7 cellular contexts compared by ENCODE assay signal in genomic region chr7:158820656-158821055, GRCh38. TPM values are rescaled to one million over a fixed set of nuclear protein-coding genes. Genes with fewer than 3 reads are reported as not detected.
DNase-seq lines count a peak whose midpoint lies in the region; ATAC-seq and TF ChIP-seq lines count a peak whose summit lies in the region.

No MANE protein-coding gene starts in this region.

- peak overlapping the region in 2 of 4 donors; percentile 1 to 39 for H3K4me3 ChIP-seq in esophagus squamous epithelium
- H3K4me3 ChIP-seq in skin epidermis, result no peak overlapping the region

- H3K27ac Mint-ChIP-seq in HFFc6 (peak overlapping the region; percentile 100), T-cell (peak overlapping the region; percentile 96 to 98)

- H3K27me3 ChIP-seq in esophagus squamous epithelium, result no peaks in the 10 kb centered on the region

- H3K4me3 Mint-ChIP-seq in HFFc6 (peak overlapping the region; percentile 83), T-cell (peak overlapping the region; percentile 64 to 88 (median 73))

- H3K4me1 Mint-ChIP-seq in HFFc6 (ENCODE audit: low read depth), result peaks cover 72% of the 10 kb centered on the region
- peaks cover 88 to 89% (median 89%) of the 10 kb centered on the region in 3 donors for H3K4me1 Mint-ChIP-seq in T-cell

- WGBS in esophagus squamous epithelium, 2 donors, result 41 to 56% methylated on average over 3 of the region's 3 CpGs

- intact Hi-C loops in esophagus squamous epithelium (cut with DNase I), result no loop called here

- no peak for TF ChIP-seq POLR2A in esophagus squamous epithelium (IDR thresholded peaks at IDR 0.05)

- H3K36me3 Mint-ChIP-seq in HFFc6 (ENCODE audit: low read depth), result 0 out of 2 replicates have a peak, but pooled peaks cover 3% of the 10 kb centered on the region
- H3K36me3 Mint-ChIP-seq in T-cell, result peaks cover 11% of the 10 kb centered on the region

- CTCF ChIA-PET in T-cell (lab: Charles Lee), result interaction anchor here in 1 of 2 donors (1.0 kb wide), 1 partner anchor 9 kb away, joined by 4 read pairs; no protein-coding TSS in a partner anchor

- POLR2A ChIA-PET in T-cell (lab: Charles Lee), result no interaction called here

- no peaks in the 10 kb centered on the region for H3K36me3 ChIP-seq in esophagus squamous epithelium

- H3K9me3 Mint-ChIP-seq in HFFc6 (no peaks in the 10 kb centered on the region), T-cell (no peaks in the 10 kb centered on the region)

- H3K27me3 Mint-ChIP-seq in HFFc6 (ENCODE audit: insufficient read depth), result no peaks in the 10 kb centered on the region
- no peaks in the 10 kb centered on the region for H3K27me3 Mint-ChIP-seq in T-cell

- TF ChIP-seq CTCF in HFFc6 (IDR thresholded peaks at IDR 0.05), result no peak
- no peak for TF ChIP-seq CTCF in esophagus squamous epithelium (IDR thresholded peaks at IDR 0.05)

- peaks cover 48 to 98% (median 73%) of the 10 kb centered on the region in 3 donors for H3K4me1 ChIP-seq in esophagus squamous epithelium

- ATAC-seq in T-cell (replicated peaks in 1 of 4), result no peak

- DNase-seq in HFFc6 (no peak), T-cell (no peak), esophagus squamous epithelium (lab: John Stamatoyannopoulos, UW) (no peak), NCI-H187 treated with DMSO at 0.1 percent for 48 hours (lab: John Stamatoyannopoulos, UW) (no peak), T-helper 9 cell (no peak), mucosa of gallbladder (ENCODE audit: low spot score) (no peak)

- H3K27ac ChIP-seq in esophagus squamous epithelium (peak overlapping the region; percentile 75 to 97 (median 88)), skin epidermis (peak overlapping the region in 20 of 21 experiments; percentile 16 to 95 (median 87))

- H3K9me3 ChIP-seq in esophagus squamous epithelium, result no peaks in the 10 kb centered on the region

RNA-seq across cellular contexts. Expression of gene ESYT2, which starts 8.7 kb away (rescaled TPM):
- 10 to 100 TPM; 46.1 to 57.8 (median 52.5) TPM for total RNA-seq in HFFc6 (2021; fragmentation: NEBNext Ultra II Directional; extraction: Animal tissue kit (Norgen Biotek cat#: 25700))
- total RNA-seq in T-cell, result 100 to 1,000 TPM in 4 of 5 donors, 10 to 100 TPM in 1; 99.0 to 122 (median 116) TPM
- total RNA-seq in esophagus squamous epithelium, result 10 to 100 TPM; 52.1 to 94.2 (median 60.5) TPM
- total RNA-seq in mucosa of gallbladder, result 62.6 TPM

RNA-seq across cellular contexts. Expression of gene DYNC2I1, which starts 35.7 kb away (rescaled TPM):
- total RNA-seq in HFFc6 (2021; fragmentation: NEBNext Ultra II Directional; extraction: Animal tissue kit (Norgen Biotek cat#: 25700)), result 1 to 10 TPM; 6.5 to 9.0 (median 7.7) TPM
- total RNA-seq in T-cell, result 10 to 100 TPM; 12.7 to 20.6 (median 15.1) TPM
- total RNA-seq in esophagus squamous epithelium, result 10 to 100 TPM in 1 of 4 donors, 1 to 10 TPM in 3; 6.4 to 15.1 (median 7.3) TPM
- 21.6 TPM for total RNA-seq in mucosa of gallbladder
